In genomic region chr2:179460530-179460929, GRCh38 we compare ENCODE assay signal across 10 cellular contexts.
DNase-seq lines count a peak whose midpoint lies in the region; ATAC-seq and TF ChIP-seq lines count a peak whose summit lies in the region.
"Had no signal": no experiment of that assay in that cellular context is flagged by ENCODE, and none has a peak within 500 bp of the region (broad histone marks: within the 10 kb centered on the region; RNA-seq: fewer than 3 reads in every experiment).

No MANE protein-coding gene starts in this region.

- H3K9me3 Mint-ChIP-seq in HFFc6, result peaks cover 76% of the 10 kb centered on the region
- H3K9me3 Mint-ChIP-seq in natural killer cell treated with Interleukin-12 subunit alpha and Interleukin-12 subunit beta and Interleukin-15 and Interleukin-18, amount 100 ng/mL, for 72 hours, result peaks cover 7% of the 10 kb centered on the region
- no peaks in the 10 kb centered on the region for H3K9me3 Mint-ChIP-seq in neural progenitor cell

- no peaks in the 10 kb centered on the region for H3F3A ChIP-seq in neural progenitor cell (ENCODE audit: low read depth)

- POLR2A ChIA-PET in AG04449 (lab: Yijun Ruan, JAX), result no interaction called here

- H3K27ac ChIP-seq in neural progenitor cell, result no peak overlapping the region

- H3K27ac Mint-ChIP-seq in HFFc6 (peak overlapping the region; percentile 98), neural progenitor cell (no peak overlapping the region)
- no peak overlapping the region for H3K27ac Mint-ChIP-seq in natural killer cell treated with Interleukin-12 subunit alpha and Interleukin-12 subunit beta and Interleukin-15 and Interleukin-18, amount 100 ng/mL, for 72 hours
- H3K27ac Mint-ChIP-seq: natural killer cell had no signal

- no peaks in the 10 kb centered on the region for H3K9me3 ChIP-seq in neural progenitor cell (ENCODE audit: low read depth)

- H3K4me3 ChIP-seq in AG04449 (ENCODE audit: low read depth, low read length) (no peak overlapping the region), neural progenitor cell (no peak overlapping the region)

- H3K4me1 Mint-ChIP-seq in HFFc6 (ENCODE audit: low read depth), result peaks cover 42% of the 10 kb centered on the region
- no peaks in the 10 kb centered on the region for H3K4me1 Mint-ChIP-seq in natural killer cell treated with Interleukin-12 subunit alpha and Interleukin-12 subunit beta and Interleukin-15 and Interleukin-18, amount 100 ng/mL, for 72 hours (ENCODE audit: low read depth in 2 of 2)
- no peaks in the 10 kb centered on the region for H3K4me1 Mint-ChIP-seq in neural progenitor cell
- H3K4me1 Mint-ChIP-seq: natural killer cell had no signal

- no peaks in the 10 kb centered on the region for H3K79me2 ChIP-seq in neural progenitor cell (ENCODE audit: low read depth)

- H3K4me3 Mint-ChIP-seq in HFFc6 (peak overlapping the region; percentile 46), neural progenitor cell (no peak overlapping the region)
- no peak overlapping the region for H3K4me3 Mint-ChIP-seq in natural killer cell treated with Interleukin-12 subunit alpha and Interleukin-12 subunit beta and Interleukin-15 and Interleukin-18, amount 100 ng/mL, for 72 hours
- H3K4me3 Mint-ChIP-seq: natural killer cell had no signal

- CTCF ChIA-PET in AG04449 (lab: Yijun Ruan, JAX), result interaction anchor here (0.7 to 1.0 kb wide), 2 partner anchors 13 to 49 kb away, joined by 3 read pairs; no protein-coding TSS in a partner anchor

- H3K4me2 ChIP-seq in neural progenitor cell, result no peak overlapping the region

- H2AFZ ChIP-seq in neural progenitor cell (replicated peaks), result no peak overlapping the region

- H4K20me1 ChIP-seq in neural progenitor cell (ENCODE audit: low read depth), result no peaks in the 10 kb centered on the region

- no peaks in the 10 kb centered on the region for H3K4me1 ChIP-seq in neural progenitor cell

- H3K36me3 Mint-ChIP-seq in HFFc6 (ENCODE audit: low read depth) (peaks cover 72% of the 10 kb centered on the region), neural progenitor cell (no peaks in the 10 kb centered on the region)
- H3K36me3 Mint-ChIP-seq in natural killer cell treated with Interleukin-12 subunit alpha and Interleukin-12 subunit beta and Interleukin-15 and Interleukin-18, amount 100 ng/mL, for 72 hours, result peaks cover 6% of the 10 kb centered on the region
- H3K36me3 Mint-ChIP-seq: natural killer cell had no signal

- ATAC-seq in natural killer cell treated with Interleukin-12 subunit alpha and Interleukin-12 subunit beta and Interleukin-15 and Interleukin-18, amount 100 ng/mL, for 72 hours, result no peak
- ATAC-seq in HG03196 (IDR thresholded peaks at IDR 0.05; ENCODE audit: unreplicated experiment), result no peak
- no peak for ATAC-seq in left colon
- ATAC-seq: natural killer cell had no signal

- intact Hi-C loops in left colon (cut with DNase I, micrococcal nuclease), result no loop called here

- peaks cover 11% of the 10 kb centered on the region for H3K36me3 ChIP-seq in neural progenitor cell

- DNase-seq in AG04449 (ENCODE audit: low read depth, low spot score) (peak; percentile 79), HFFc6 (peak; percentile 94), amniotic epithelial cell (ENCODE audit: low read depth) (peak; percentile 97), kidney tubule cell (ENCODE audit: low spot score) (peak; percentile 96), neural progenitor cell (ENCODE audit: low spot score) (no peak), left colon (no peak)
- DNase-seq in natural killer cell treated with Interleukin-12 subunit alpha and Interleukin-12 subunit beta and Interleukin-15 and Interleukin-18, amount 100 ng/mL, for 72 hours (ENCODE audit: low spot score), result no peak
- DNase-seq: natural killer cell, NCI-H1930 had no signal

- H3K9ac ChIP-seq in neural progenitor cell, result no peak overlapping the region

- no peaks in the 10 kb centered on the region; the same call in 1 of the 2 replicates for H3K27me3 Mint-ChIP-seq in HFFc6 (ENCODE audit: insufficient read depth)
- peaks cover 7% of the 10 kb centered on the region in 2 donors for H3K27me3 Mint-ChIP-seq in natural killer cell treated with Interleukin-12 subunit alpha and Interleukin-12 subunit beta and Interleukin-15 and Interleukin-18, amount 100 ng/mL, for 72 hours
- H3K27me3 Mint-ChIP-seq in neural progenitor cell (ENCODE audit: insufficient read depth, low read depth), result no peaks in the 10 kb centered on the region

- no peaks in the 10 kb centered on the region for H3K27me3 ChIP-seq in neural progenitor cell

- TF ChIP-seq CTCF in AG04449 (IDR thresholded peaks at IDR 0.05; ENCODE audit: insufficient read depth, low read length, missing control alignments), result no peak
- no peak for TF ChIP-seq CTCF in HFFc6 (IDR thresholded peaks at IDR 0.05)
- TF ChIP-seq CTCF in neural progenitor cell (IDR thresholded peaks at IDR 0.05), result no peak

Comparison
In these comparisons a context has a peak if more than half of its experiments do, and no peak if none do; other contexts are left out.
1. DNase-seq: peak in AG04449 (single experiment), HFFc6 (single experiment), amniotic epithelial cell (single experiment) and kidney tubule cell (single experiment); none in natural killer cell treated with Interleukin-12 subunit alpha and Interleukin-12 subunit beta and Interleukin-15 and Interleukin-18, amount 100 ng/mL, for 72 hours (single experiment), neural progenitor cell (single experiment) and left colon (0 of 2).